In genomic region chr7:130071701-130072622, GRCh38 we compare ENCODE assay signal across 8 cellular contexts. TPM values are rescaled to one million over a fixed set of nuclear protein-coding genes. Genes with fewer than 3 reads are reported as not detected.
DNase-seq lines count a peak whose midpoint lies in the region; TF ChIP-seq lines count a peak whose summit lies in the region.

No MANE protein-coding gene starts in this region.

- peak overlapping the region; percentile 33 for H3K4me3 Mint-ChIP-seq in activated CD4-positive, alpha-beta memory T cell treated with anti-CD3 and anti-CD28 coated beads, Interleukin-2, amount 10 ng/mL, durations not matched to agents 7 days and 5 days
- H3K4me3 Mint-ChIP-seq in endodermal cell: peak overlapping the region; percentile 92

- peaks cover 11% of the 10 kb centered on the region for H3K79me2 ChIP-seq in mesendoderm (ENCODE audit: control insufficient read depth, insufficient read depth, low read length)

- H3K4me2 ChIP-seq in mesendoderm (ENCODE audit: low read length): no peak overlapping the region

- WGBS in endodermal cell (ENCODE audit: insufficient coverage in 1 of 2, insufficient read length in 1 of 2), 2 experiments: 0 to 18% methylated on average over 5 to 10 of the region's 11 CpGs
- 98% methylated on average over 2 of the region's 11 CpGs for WGBS in mesendoderm (ENCODE audit: extremely low coverage, insufficient coverage, low lambda C conversion rate)

- CTCF ChIA-PET in activated CD4-positive, alpha-beta memory T cell treated with anti-CD3 and anti-CD28 coated beads, Interleukin-2, amount 10 ng/mL, durations not matched to agents 7 days and 5 days (lab: Charles Lee): interaction anchor here (0.5 to 3.8 kb wide), 19 partner anchors 11 to 760 kb away, joined by 3 to 45 read pairs (median 5); partner anchors contain the start of gene TMEM209

- H3K27ac Mint-ChIP-seq in activated CD4-positive, alpha-beta memory T cell treated with anti-CD3 and anti-CD28 coated beads, Interleukin-2, amount 10 ng/mL, durations not matched to agents 7 days and 5 days: no peak overlapping the region
- no peak overlapping the region for H3K27ac Mint-ChIP-seq in endodermal cell

- no peak overlapping the region for H3K56ac ChIP-seq in mesendoderm (ENCODE audit: low read length)

- POLR2A ChIA-PET in activated CD4-positive, alpha-beta memory T cell treated with anti-CD3 and anti-CD28 coated beads, Interleukin-2, amount 10 ng/mL, durations not matched to agents 7 days and 5 days (lab: Charles Lee): interaction anchor here (1.5 to 3.5 kb wide), 2 partner anchors 121 to 134 kb away, joined by 4 to 19 read pairs; partner anchors contain the start of gene TMEM209

- H3K27ac ChIP-seq in endodermal cell (ENCODE audit: low read depth, low read length) (no peak overlapping the region), mesendoderm (ENCODE audit: low read depth, low read length) (no peak overlapping the region)

- H3K27me3 ChIP-seq in endodermal cell (ENCODE audit: control insufficient read depth, insufficient read depth, low read length, poor library complexity, severe bottlenecking) (no peaks in the 10 kb centered on the region), mesendoderm (ENCODE audit: insufficient read depth, low read length, poor library complexity) (no peaks in the 10 kb centered on the region)

- H2BK5ac ChIP-seq in mesendoderm (ENCODE audit: low read length): no peak overlapping the region

- no peak overlapping the region for H4K8ac ChIP-seq in mesendoderm (ENCODE audit: low read depth, low read length)

- H3K4me1 ChIP-seq in endodermal cell (ENCODE audit: control insufficient read depth, insufficient read depth, low read length): no peaks in the 10 kb centered on the region
- H3K4me1 ChIP-seq in mesendoderm (ENCODE audit: control insufficient read depth, low read depth, low read length): no peaks in the 10 kb centered on the region

- H3K9me3 ChIP-seq in endodermal cell (ENCODE audit: control insufficient read depth, low read length): no peaks in the 10 kb centered on the region

- H3K23ac ChIP-seq in mesendoderm (ENCODE audit: low read length): no peak overlapping the region

- H3K4ac ChIP-seq in mesendoderm (ENCODE audit: low read depth, low read length): no peak overlapping the region

- peak; percentile 51 for DNase-seq in GF-D8 (lab: John Stamatoyannopoulos, UW)
- peak; percentile 60 for DNase-seq in HK-2 (ENCODE audit: unreplicated experiment)
- peak; percentile 87 for DNase-seq in NCI-H748 (lab: John Stamatoyannopoulos, UW; ENCODE audit: unreplicated experiment)
- peak; percentile 59 for DNase-seq in activated CD4-positive, alpha-beta memory T cell treated with anti-CD3 and anti-CD28 coated beads, Interleukin-2, amount 10 ng/mL, durations not matched to agents 7 days and 5 days
- peak; percentile 80 for DNase-seq in endodermal cell
- peak; percentile 92 for DNase-seq in mesendoderm
- DNase-seq in stimulated activated CD8-positive, alpha-beta memory T cell treated with anti-CD3 and anti-CD28 coated beads, Interleukin-2, amount 100 ng/mL, for 1 hour (ENCODE audit: low read depth in 2 of 2): peak; percentile 17 to 35
- DNase-seq in GOT3 (lab: John Stamatoyannopoulos, UW): no peak

- H3K79me1 ChIP-seq in mesendoderm (ENCODE audit: low read length): peaks cover 6% of the 10 kb centered on the region

- H3K18ac ChIP-seq in mesendoderm (ENCODE audit: low read length): no peak overlapping the region

- peaks cover 2% of the 10 kb centered on the region for H3K36me3 Mint-ChIP-seq in activated CD4-positive, alpha-beta memory T cell treated with anti-CD3 and anti-CD28 coated beads, Interleukin-2, amount 10 ng/mL, durations not matched to agents 7 days and 5 days (ENCODE audit: low read depth)
- H3K36me3 Mint-ChIP-seq in endodermal cell (ENCODE audit: low read depth): no peaks in the 10 kb centered on the region

- peaks cover 34% of the 10 kb centered on the region for H3K4me1 Mint-ChIP-seq in activated CD4-positive, alpha-beta memory T cell treated with anti-CD3 and anti-CD28 coated beads, Interleukin-2, amount 10 ng/mL, durations not matched to agents 7 days and 5 days
- peaks cover 29% of the 10 kb centered on the region for H3K4me1 Mint-ChIP-seq in endodermal cell

- H3K4me3 ChIP-seq in endodermal cell (ENCODE audit: low read length) (peak overlapping the region; percentile 94), mesendoderm (ENCODE audit: low read length) (no peak overlapping the region)

- H2BK120ac ChIP-seq in mesendoderm (ENCODE audit: low read depth, low read length): no peak overlapping the region

- H3K9ac ChIP-seq in endodermal cell (ENCODE audit: extremely low read depth, low read length, poor library complexity, severe bottlenecking) (no peak overlapping the region), mesendoderm (ENCODE audit: low read length) (no peak overlapping the region)

- H2BK15ac ChIP-seq in mesendoderm (replicated peaks; ENCODE audit: low read depth): no peak overlapping the region

- H4K5ac ChIP-seq in mesendoderm (ENCODE audit: low read length): no peak overlapping the region

- no peaks in the 10 kb centered on the region for H3K36me3 ChIP-seq in endodermal cell (ENCODE audit: control insufficient read depth, insufficient read depth, low read length)
- H3K36me3 ChIP-seq in mesendoderm (ENCODE audit: control insufficient read depth, insufficient read depth, low read length): no peaks in the 10 kb centered on the region

- peak; percentile 97 for TF ChIP-seq CTCF in endodermal cell (conservative IDR thresholded peaks at IDR 0.05)

- no peak overlapping the region for H2AK5ac ChIP-seq in mesendoderm (ENCODE audit: low read length)

- no peaks in the 10 kb centered on the region for H3K9me3 Mint-ChIP-seq in activated CD4-positive, alpha-beta memory T cell treated with anti-CD3 and anti-CD28 coated beads, Interleukin-2, amount 10 ng/mL, durations not matched to agents 7 days and 5 days
- no peaks in the 10 kb centered on the region for H3K9me3 Mint-ChIP-seq in endodermal cell

- no peaks in the 10 kb centered on the region for H3K27me3 Mint-ChIP-seq in activated CD4-positive, alpha-beta memory T cell treated with anti-CD3 and anti-CD28 coated beads, Interleukin-2, amount 10 ng/mL, durations not matched to agents 7 days and 5 days
- no peaks in the 10 kb centered on the region for H3K27me3 Mint-ChIP-seq in endodermal cell (ENCODE audit: insufficient read depth)

RNA-seq across cellular contexts. Expression of gene KLHDC10, which starts 1.6 kb away (rescaled TPM):
- 10 to 100 TPM; 15.5 to 17.3 TPM for total RNA-seq in activated CD4-positive, alpha-beta memory T cell treated with anti-CD3 and anti-CD28 coated beads, Interleukin-2, amount 10 ng/mL, durations not matched to agents 7 days and 5 days
- 10 to 100 TPM; 20.6 to 22.2 TPM for total RNA-seq in endodermal cell
- 25.8 TPM for polyA plus RNA-seq in endodermal cell (2013, experiment 1 of 2)
- 26.7 TPM for polyA plus RNA-seq in endodermal cell (2013, experiment 2 of 2)
- 6.6 TPM for polyA plus RNA-seq in mesendoderm (2013, experiment 1 of 2)
- 6.7 TPM for polyA plus RNA-seq in mesendoderm (2013, experiment 2 of 2)

RNA-seq across cellular contexts. Expression of gene ZC3HC1, which starts 20.8 kb away (rescaled TPM):
- total RNA-seq in activated CD4-positive, alpha-beta memory T cell treated with anti-CD3 and anti-CD28 coated beads, Interleukin-2, amount 10 ng/mL, durations not matched to agents 7 days and 5 days: 10 to 100 TPM; 15.5 to 17.3 TPM
- total RNA-seq in endodermal cell: 10 to 100 TPM; 28.0 to 28.2 TPM
- 29.4 TPM for polyA plus RNA-seq in endodermal cell (2013, experiment 1 of 2)
- 31.1 TPM for polyA plus RNA-seq in endodermal cell (2013, experiment 2 of 2)
- polyA plus RNA-seq in mesendoderm (2013, experiment 1 of 2): 25.1 TPM
- polyA plus RNA-seq in mesendoderm (2013, experiment 2 of 2): 24.5 TPM
